In the genomic region with DNA sequence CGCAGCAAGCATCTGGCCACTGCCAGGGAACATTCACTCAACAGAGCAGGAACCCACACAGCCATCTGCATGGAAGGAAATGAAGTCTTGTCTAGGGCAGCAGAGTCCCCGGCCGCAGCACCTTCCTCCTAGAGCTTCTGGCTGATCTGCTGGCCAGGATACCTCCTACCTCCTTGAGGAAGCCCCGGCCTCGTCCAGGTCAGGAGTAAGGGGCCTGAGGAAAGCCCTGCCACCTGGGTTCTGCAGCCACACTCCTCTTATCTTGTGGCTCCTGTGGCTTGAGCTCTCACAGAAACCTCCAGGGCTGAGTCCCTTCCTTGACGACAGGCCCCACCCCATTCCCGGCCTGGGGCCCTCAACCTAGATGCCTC, we compare ENCODE assay signal across 14 cellular contexts. TPM values are rescaled to one million over a fixed set of nuclear protein-coding genes. Genes with fewer than 3 reads are reported as not detected.
DNase-seq lines count a peak whose midpoint lies in the region; ATAC-seq and TF ChIP-seq lines count a peak whose summit lies in the region.
"Not testable (repeated sequence)": the region's sequence is repeated elsewhere in the genome, so short reads cannot be mapped to it uniquely, and the experiment has no call there.
"Had no signal": no experiment of that assay in that cellular context is flagged by ENCODE, and none has a peak within 500 bp of the region (broad histone marks: within the 10 kb centered on the region; RNA-seq: fewer than 3 reads in every experiment).

No MANE protein-coding gene starts in this region.

- not testable (repeated sequence) for H3K9me3 Mint-ChIP-seq in T-cell; activated T-cell treated with anti-CD3 and anti-CD28 coated beads, Interleukin-2, amount 50 U/mL, for 72 hours; naive thymus-derived CD4-positive, alpha-beta T cell; stimulated activated effector memory CD8-positive, alpha-beta T cell treated with anti-CD3 and anti-CD28 coated beads, Interleukin-12 subunit alpha, Interleukin-12 subunit beta, amount 100 ng/mL, for 72 hours

- H3K27me3 ChIP-seq in GM23248 (replicated peaks; ENCODE audit: insufficient read depth); right atrium auricular region; naive thymus-derived CD4-positive, alpha-beta T cell (ENCODE audit: control insufficient read depth in 2 of 2, insufficient read depth in 2 of 2, low read length in 2 of 2): not testable (repeated sequence)

- H3K27ac ChIP-seq in GM23248 = not testable (repeated sequence)
- H3K27ac ChIP-seq in cingulate gyrus (ENCODE audit: low read depth, low read length) = peak overlapping the region; percentile 10
- H3K27ac ChIP-seq in right atrium auricular region = peak overlapping the region; percentile 67 to 79
- peak overlapping the region; percentile 87 for H3K27ac ChIP-seq in naive thymus-derived CD4-positive, alpha-beta T cell (ENCODE audit: low read depth, low read length)

- WGBS in GM23248 (ENCODE audit: low coverage in 1 of 2, low lambda C conversion rate in 2 of 2, missing lambda C conversion rate in 2 of 2), 2 experiments = 95 to 96% methylated on average over 6 to 7 of the region's 7 CpGs

- ATAC-seq in T-cell (replicated peaks in 1 of 4) = peak; percentile 24 to 33 (median 29)
- peak; percentile 3 to 10 for ATAC-seq in activated T-cell treated with anti-CD3 and anti-CD28 coated beads, Interleukin-2, amount 50 U/mL, for 72 hours (replicated peaks in 1 of 2)
- ATAC-seq in naive thymus-derived CD4-positive, alpha-beta T cell = peak; percentile 3
- peak; percentile 14 for ATAC-seq in stimulated activated effector memory CD8-positive, alpha-beta T cell treated with anti-CD3 and anti-CD28 coated beads, Interleukin-12 subunit alpha, Interleukin-12 subunit beta, amount 100 ng/mL, for 72 hours

- H4K20me1 ChIP-seq in GM23248 (ENCODE audit: insufficient read depth) = not testable (repeated sequence)

- H3F3A ChIP-seq in GM23248 (ENCODE audit: insufficient read depth) = not testable (repeated sequence)

- peaks cover 15% of the 10 kb centered on the region for H3K36me3 Mint-ChIP-seq in T-cell
- H3K36me3 Mint-ChIP-seq in activated T-cell treated with anti-CD3 and anti-CD28 coated beads, Interleukin-2, amount 50 U/mL, for 72 hours (ENCODE audit: insufficient read depth in 2 of 2); stimulated activated effector memory CD8-positive, alpha-beta T cell treated with anti-CD3 and anti-CD28 coated beads, Interleukin-12 subunit alpha, Interleukin-12 subunit beta, amount 100 ng/mL, for 72 hours: not testable (repeated sequence)
- H3K36me3 Mint-ChIP-seq in naive thymus-derived CD4-positive, alpha-beta T cell = peaks cover 0 to 23% (median 6%) of the 10 kb centered on the region in 5 donors

- in situ Hi-C loops in GM23248 (cut with MboI) = not testable (repeated sequence)

- not testable (repeated sequence) for H3K9me3 ChIP-seq in GM23248 (ENCODE audit: low read depth); right atrium auricular region; naive thymus-derived CD4-positive, alpha-beta T cell (ENCODE audit: control insufficient read depth in 2 of 3, low read length in 3 of 3)

- H2AFZ ChIP-seq in GM23248 = peak overlapping the region; percentile 96

- not testable (repeated sequence) for H3K9me2 ChIP-seq in GM23248 (ENCODE audit: insufficient read depth)

- H3K4me2 ChIP-seq in GM23248 (ENCODE audit: unreplicated experiment) = not testable (repeated sequence)

- H3K36me3 ChIP-seq in GM23248 (ENCODE audit: low read depth); right atrium auricular region: not testable (repeated sequence)
- peaks cover 0 to 13% (median 0%) of the 10 kb centered on the region in 3 experiments for H3K36me3 ChIP-seq in naive thymus-derived CD4-positive, alpha-beta T cell (ENCODE audit: control insufficient read depth in 2 of 3, insufficient read depth in 3 of 3, low read length in 3 of 3)

- CTCF ChIA-PET in T-cell (lab: Charles Lee) = interaction anchor here (0.6 to 1.2 kb wide), 9 partner anchors 9 to 236 kb away, joined by 3 to 14 read pairs (median 3); no protein-coding TSS in a partner anchor
- CTCF ChIA-PET in naive thymus-derived CD4-positive, alpha-beta T cell (lab: Charles Lee) = interaction anchor here (0.5 to 1.2 kb wide), 12 partner anchors 9 to 473 kb away, joined by 3 to 13 read pairs (median 5); a partner anchor contains a TSS

- H3K27ac Mint-ChIP-seq in T-cell = peak overlapping the region; percentile 98 to 99
- H3K27ac Mint-ChIP-seq in activated T-cell treated with anti-CD3 and anti-CD28 coated beads, Interleukin-2, amount 50 U/mL, for 72 hours = peak overlapping the region; percentile 86
- H3K27ac Mint-ChIP-seq in naive thymus-derived CD4-positive, alpha-beta T cell = peak overlapping the region; percentile 93 to 99 (median 97)
- H3K27ac Mint-ChIP-seq in stimulated activated effector memory CD8-positive, alpha-beta T cell treated with anti-CD3 and anti-CD28 coated beads, Interleukin-12 subunit alpha, Interleukin-12 subunit beta, amount 100 ng/mL, for 72 hours = peak overlapping the region; percentile 89

- peak overlapping the region; percentile 79 for H3K9ac ChIP-seq in GM23248

- not testable (repeated sequence) for TF ChIP-seq CTCF in right atrium auricular region (IDR thresholded peaks at IDR 0.05)

- peak overlapping the region; percentile 80 to 88 (median 81) for H3K4me3 Mint-ChIP-seq in T-cell
- H3K4me3 Mint-ChIP-seq in activated T-cell treated with anti-CD3 and anti-CD28 coated beads, Interleukin-2, amount 50 U/mL, for 72 hours = peak overlapping the region; percentile 85 to 88
- peak overlapping the region; percentile 83 to 94 (median 92) for H3K4me3 Mint-ChIP-seq in naive thymus-derived CD4-positive, alpha-beta T cell
- peak overlapping the region; percentile 69 for H3K4me3 Mint-ChIP-seq in stimulated activated effector memory CD8-positive, alpha-beta T cell treated with anti-CD3 and anti-CD28 coated beads, Interleukin-12 subunit alpha, Interleukin-12 subunit beta, amount 100 ng/mL, for 72 hours

- H3K4me1 Mint-ChIP-seq in T-cell = peaks cover 21 to 55% (median 48%) of the 10 kb centered on the region in 3 donors
- H3K4me1 Mint-ChIP-seq in activated T-cell treated with anti-CD3 and anti-CD28 coated beads, Interleukin-2, amount 50 U/mL, for 72 hours (ENCODE audit: low read depth) = peaks cover 46% of the 10 kb centered on the region
- H3K4me1 Mint-ChIP-seq in naive thymus-derived CD4-positive, alpha-beta T cell = peaks cover 10 to 54% (median 41%) of the 10 kb centered on the region in 7 donors
- peaks cover 38% of the 10 kb centered on the region for H3K4me1 Mint-ChIP-seq in stimulated activated effector memory CD8-positive, alpha-beta T cell treated with anti-CD3 and anti-CD28 coated beads, Interleukin-12 subunit alpha, Interleukin-12 subunit beta, amount 100 ng/mL, for 72 hours

- not testable (repeated sequence) for H3K4me3 ChIP-seq in GM23248, right atrium auricular region
- peak overlapping the region; percentile 65 for H3K4me3 ChIP-seq in naive thymus-derived CD4-positive, alpha-beta T cell (ENCODE audit: low read length)

- POLR2A ChIA-PET in T-cell (lab: Charles Lee) = interaction anchor here in 1 of 2 donors (0.6 kb wide), 1 partner anchor 220 kb away, joined by 4 read pairs; no protein-coding TSS in a partner anchor
- POLR2A ChIA-PET in naive thymus-derived CD4-positive, alpha-beta T cell (lab: Charles Lee) = interaction anchor here (0.6 to 20.6 kb wide), 7 partner anchors 9 to 298 kb away, joined by 4 to 422 read pairs (median 13); a partner anchor contains a TSS

- DNase-seq in GM23248; activated T-cell treated with anti-CD3 and anti-CD28 coated beads, Interleukin-2, amount 50 U/mL, for 72 hours; right atrium auricular region (ENCODE audit: low spot score); stimulated activated effector memory CD8-positive, alpha-beta T cell treated with anti-CD3 and anti-CD28 coated beads, Interleukin-12 subunit alpha, Interleukin-12 subunit beta, amount 100 ng/mL, for 72 hours (ENCODE audit: low spot score in 2 of 2): not testable (repeated sequence)
- DNase-seq in T-cell = peak in 2 of 34 experiments; percentile 14 to 28
- DNase-seq in naive thymus-derived CD4-positive, alpha-beta T cell = peak in 1 of 9 donors; percentile 18

- H3K27me3 Mint-ChIP-seq in T-cell; activated T-cell treated with anti-CD3 and anti-CD28 coated beads, Interleukin-2, amount 50 U/mL, for 72 hours (ENCODE audit: low read depth); naive thymus-derived CD4-positive, alpha-beta T cell: not testable (repeated sequence)

- not testable (repeated sequence) for H3K4me1 ChIP-seq in GM23248 (ENCODE audit: insufficient read depth)
- peaks cover 0 to 13% of the 10 kb centered on the region in 2 donors for H3K4me1 ChIP-seq in right atrium auricular region
- H3K4me1 ChIP-seq in naive thymus-derived CD4-positive, alpha-beta T cell (ENCODE audit: control insufficient read depth in 2 of 2, insufficient read depth in 2 of 2, low read length in 2 of 2) = peaks cover 8 to 25% of the 10 kb centered on the region in 2 donors

- not testable (repeated sequence) for H3K79me2 ChIP-seq in GM23248 (ENCODE audit: insufficient read depth)

- intact Hi-C loops in naive thymus-derived CD4-positive, alpha-beta T cell (cut with micrococcal nuclease) = not testable (repeated sequence)

RNA-seq across cellular contexts. Expression of a gene that starts 5.3 kb away (rescaled TPM):
- total RNA-seq in GM23248 (2014; rRNA removed; shearing (Covaris generic)) = not detected in 2 replicates
- not detected in 2 replicates for polyA plus RNA-seq in GM23248 (2016; fragmentation: Nextera tagmentation; extraction: Ambion mirVana)
- total RNA-seq in T-cell = 100 to 1,000 TPM in 3 of 5 donors, 10 to 100 TPM in 2; 51.5 to 122 (median 100) TPM
- 10 to 100 TPM; 11.4 to 11.6 TPM for total RNA-seq in activated T-cell treated with anti-CD3 and anti-CD28 coated beads, Interleukin-2, amount 50 U/mL, for 72 hours
- 1 to 10 TPM in 1 of 2 donors, under 1 TPM in 1; 0.85 to 1.6 TPM for total RNA-seq in right atrium auricular region
- 100 to 1,000 TPM in 2 of 5 experiments, 10 to 100 TPM in 3; 26.7 to 159 (median 85.1) TPM for total RNA-seq in naive thymus-derived CD4-positive, alpha-beta T cell
- 10 to 100 TPM; 54.3 to 57.7 TPM for polyA plus RNA-seq in naive thymus-derived CD4-positive, alpha-beta T cell
- total RNA-seq: HFFc6, occipital lobe had no signal

RNA-seq across cellular contexts. Expression of a gene that starts 13.7 kb away (rescaled TPM):
- total RNA-seq in GM23248 (2014; rRNA removed; shearing (Covaris generic)) = not detected in 2 replicates
- polyA plus RNA-seq in GM23248 (2016; fragmentation: Nextera tagmentation; extraction: Ambion mirVana) = not detected in 2 replicates
- total RNA-seq in T-cell (1 to 10 TPM in 4 of 5 donors, under 1 TPM in 1; 0.48 to 1.5 (median 1.1) TPM), right atrium auricular region (not detected)
- total RNA-seq in activated T-cell treated with anti-CD3 and anti-CD28 coated beads, Interleukin-2, amount 50 U/mL, for 72 hours = under 1 TPM; 0.12 to 0.16 TPM
- total RNA-seq in naive thymus-derived CD4-positive, alpha-beta T cell = 1 to 10 TPM in 4 of 5 experiments, under 1 TPM in 1; 0.10 to 2.3 (median 1.6) TPM
- under 1 TPM; 0.37 to 0.44 TPM for polyA plus RNA-seq in naive thymus-derived CD4-positive, alpha-beta T cell
- total RNA-seq: body of pancreas, fibroblast of villous mesenchyme, HFFc6, occipital lobe, SJSA1 had no signal

RNA-seq across cellular contexts. Expression of a gene that starts 21.7 kb away (rescaled TPM):
- total RNA-seq in GM23248 (2014; rRNA removed; shearing (Covaris generic)) = not detected in 2 replicates
- polyA plus RNA-seq in GM23248 (2016; fragmentation: Nextera tagmentation; extraction: Ambion mirVana) = not detected in 2 replicates
- total RNA-seq in T-cell (not detected), right atrium auricular region (not detected)
- total RNA-seq in activated T-cell treated with anti-CD3 and anti-CD28 coated beads, Interleukin-2, amount 50 U/mL, for 72 hours = not detected
- total RNA-seq in naive thymus-derived CD4-positive, alpha-beta T cell = not detected
- polyA plus RNA-seq in naive thymus-derived CD4-positive, alpha-beta T cell = not detected
- total RNA-seq: body of pancreas, HFFc6, lower leg skin, occipital lobe, SJSA1 had no signal
- polyA plus RNA-seq: small intestine had no signal

RNA-seq across cellular contexts. Expression of a gene that starts 25.6 kb away (rescaled TPM):
- total RNA-seq in GM23248 (2014; rRNA removed; shearing (Covaris generic)) = 93.2 and 101 TPM in 2 replicates
- 57.5 and 63.0 TPM in 2 replicates for polyA plus RNA-seq in GM23248 (2016; fragmentation: Nextera tagmentation; extraction: Ambion mirVana)
- total RNA-seq in T-cell = 10 to 100 TPM; 23.3 to 39.6 (median 33.7) TPM
- 10 to 100 TPM; 32.6 to 34.7 TPM for total RNA-seq in activated T-cell treated with anti-CD3 and anti-CD28 coated beads, Interleukin-2, amount 50 U/mL, for 72 hours
- total RNA-seq in right atrium auricular region = 10 to 100 TPM; 39.5 to 85.9 TPM
- total RNA-seq in naive thymus-derived CD4-positive, alpha-beta T cell = 10 to 100 TPM; 22.8 to 44.4 (median 31.3) TPM
- 1 to 10 TPM; 3.8 to 8.0 TPM for polyA plus RNA-seq in naive thymus-derived CD4-positive, alpha-beta T cell

RNA-seq across cellular contexts. Expression of a gene that starts 29.0 kb away (rescaled TPM):
- 8.8 and 9.7 TPM in 2 replicates for total RNA-seq in GM23248 (2014; rRNA removed; shearing (Covaris generic))
- 8.3 and 9.0 TPM in 2 replicates for polyA plus RNA-seq in GM23248 (2016; fragmentation: Nextera tagmentation; extraction: Ambion mirVana)
- total RNA-seq in T-cell (10 to 100 TPM; 15.5 to 21.0 (median 17.6) TPM), right atrium auricular region (1 to 10 TPM; 4.3 to 4.8 TPM)
- 10 to 100 TPM; 12.6 to 13.4 TPM for total RNA-seq in activated T-cell treated with anti-CD3 and anti-CD28 coated beads, Interleukin-2, amount 50 U/mL, for 72 hours
- total RNA-seq in naive thymus-derived CD4-positive, alpha-beta T cell = 10 to 100 TPM; 15.5 to 19.9 (median 19.1) TPM
- polyA plus RNA-seq in naive thymus-derived CD4-positive, alpha-beta T cell = 10 to 100 TPM; 52.1 to 67.7 TPM

Comparison
In these comparisons a context has a peak if more than half of its experiments do, and no peak if none do; other contexts are left out.
1. RNA of a gene that starts 5.3 kb away (total RNA-seq): 51.5 to 122 TPM in T-cell, 26.7 to 159 TPM in naive thymus-derived CD4-positive, alpha-beta T cell and 11.4 to 11.6 TPM in activated T-cell treated with anti-CD3 and anti-CD28 coated beads, Interleukin-2, amount 50 U/mL, for 72 hours; 0.85 to 1.6 TPM in right atrium auricular region and not detected in GM23248; every median in the first group is over 4 times any median in the second.
2. Peak in every context shown above with its lines, with median percentiles within 50 percentile points of each other: ATAC-seq, H3K27ac Mint-ChIP-seq and H3K4me3 Mint-ChIP-seq.